8 cellular contexts compared by ENCODE assay signal in genomic region chr16:69330286-69331109, GRCh38. TPM values are rescaled to one million over a fixed set of nuclear protein-coding genes. Genes with fewer than 3 reads are reported as not detected.
A peak's percentile ranks its signal among the peaks of the same experiment; 100 is the strongest.
DNase-seq lines count a peak whose midpoint lies in the region; ATAC-seq and TF ChIP-seq lines count a peak whose summit lies in the region.

A gene with protein sequence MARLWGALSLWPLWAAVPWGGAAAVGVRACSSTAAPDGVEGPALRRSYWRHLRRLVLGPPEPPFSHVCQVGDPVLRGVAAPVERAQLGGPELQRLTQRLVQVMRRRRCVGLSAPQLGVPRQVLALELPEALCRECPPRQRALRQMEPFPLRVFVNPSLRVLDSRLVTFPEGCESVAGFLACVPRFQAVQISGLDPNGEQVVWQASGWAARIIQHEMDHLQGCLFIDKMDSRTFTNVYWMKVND (minus strand): TSS chr16:69330588. CDS start chr16:69330570, 18 bp downstream.

- CTCF ChIA-PET in activated naive CD4-positive, alpha-beta T cell treated with anti-CD3 and anti-CD28 coated beads, Interleukin-2, amount 10 ng/mL, durations not matched to agents 7 days and 5 days (lab: Charles Lee): interaction anchor here (0.6 to 1.5 kb wide), 2 partner anchors 9 to 791 kb away, joined by 3 read pairs; partner anchors contain the start of gene COG8

- H3K9me3 Mint-ChIP-seq in HFFc6: no peaks in the 10 kb centered on the region
- H3K9me3 Mint-ChIP-seq in activated naive CD4-positive, alpha-beta T cell treated with anti-CD3 and anti-CD28 coated beads, Interleukin-2, amount 10 ng/mL, durations not matched to agents 7 days and 5 days: no peaks in the 10 kb centered on the region

- no peaks in the 10 kb centered on the region for H3K27me3 ChIP-seq in GM06990 (replicated peaks; ENCODE audit: control insufficient read depth, insufficient read depth, low read length)
- no peaks in the 10 kb centered on the region for H3K27me3 ChIP-seq in gastroesophageal sphincter
- no peaks in the 10 kb centered on the region for H3K27me3 ChIP-seq in neutrophil

- H3K4me1 ChIP-seq in gastroesophageal sphincter (peaks cover 0 to 82% (median 9%) of the 10 kb centered on the region in 3 donors), neutrophil (ENCODE audit: control insufficient read depth in 1 of 2, insufficient read depth in 1 of 2, low read depth in 1 of 2, low read length in 1 of 2) (peaks cover 19 to 22% of the 10 kb centered on the region in 2 experiments)

- peak within 1 kb of the TSS; percentile 89 for H3K4me3 Mint-ChIP-seq in HFFc6
- H3K4me3 Mint-ChIP-seq in activated naive CD4-positive, alpha-beta T cell treated with anti-CD3 and anti-CD28 coated beads, Interleukin-2, amount 10 ng/mL, durations not matched to agents 7 days and 5 days: peak within 1 kb of the TSS; percentile 82

- WGBS in gastroesophageal sphincter (ENCODE audit: low coverage in 1 of 2), 2 donors: no CpG with 5 or more reads among the region's 93 CpGs

- H3K9me3 ChIP-seq in SK-N-MC (ENCODE audit: low read depth, low read length): no peaks in the 10 kb centered on the region
- no peaks in the 10 kb centered on the region for H3K9me3 ChIP-seq in gastroesophageal sphincter
- H3K9me3 ChIP-seq in neutrophil: no peaks in the 10 kb centered on the region

- H3K27me3 Mint-ChIP-seq in HFFc6 (ENCODE audit: insufficient read depth): peaks cover 6% of the 10 kb centered on the region
- H3K27me3 Mint-ChIP-seq in activated naive CD4-positive, alpha-beta T cell treated with anti-CD3 and anti-CD28 coated beads, Interleukin-2, amount 10 ng/mL, durations not matched to agents 7 days and 5 days: no peaks in the 10 kb centered on the region

- TF ChIP-seq POLR2A in gastroesophageal sphincter (IDR thresholded peaks at IDR 0.05): peak; percentile 73 to 78

- peaks cover 27% of the 10 kb centered on the region for H3K4me1 Mint-ChIP-seq in HFFc6 (ENCODE audit: low read depth)
- peaks cover 49% of the 10 kb centered on the region for H3K4me1 Mint-ChIP-seq in activated naive CD4-positive, alpha-beta T cell treated with anti-CD3 and anti-CD28 coated beads, Interleukin-2, amount 10 ng/mL, durations not matched to agents 7 days and 5 days

- H3K27ac Mint-ChIP-seq in HFFc6: peak within 1 kb of the TSS; percentile 83
- peak within 1 kb of the TSS; percentile 81 for H3K27ac Mint-ChIP-seq in activated naive CD4-positive, alpha-beta T cell treated with anti-CD3 and anti-CD28 coated beads, Interleukin-2, amount 10 ng/mL, durations not matched to agents 7 days and 5 days

- peak within 1 kb of the TSS; percentile 75 for H3K9ac ChIP-seq in SK-N-MC (ENCODE audit: insufficient read length)

- H3K27ac ChIP-seq in SK-N-MC (peak within 1 kb of the TSS; percentile 68; the same call in 1 of the 2 replicates), gastroesophageal sphincter (peak within 1 kb of the TSS; percentile 57 to 96 (median 92)), neutrophil (peak within 1 kb of the TSS; percentile 88), substantia nigra (ENCODE audit: low read depth, low read length, poor library complexity, severe bottlenecking) (peak within 1 kb of the TSS; percentile 95)

- DNase-seq in GM06990 (ENCODE audit: extremely low read depth, insufficient read length) (peak; percentile 92), HFFc6 (peak; percentile 88), NAMALWA (ENCODE audit: low spot score) (peak; percentile 86), SK-N-MC (ENCODE audit: low read depth, low spot score) (no peak), substantia nigra (lab: John Stamatoyannopoulos, UW) (peak; percentile 59 to 97 (median 90))
- DNase-seq in activated naive CD4-positive, alpha-beta T cell treated with anti-CD3 and anti-CD28 coated beads, Interleukin-2, amount 10 ng/mL, durations not matched to agents 7 days and 5 days: peak; percentile 91

- peaks cover 23% of the 10 kb centered on the region for H3K36me3 Mint-ChIP-seq in HFFc6 (ENCODE audit: low read depth)
- peaks cover 53% of the 10 kb centered on the region for H3K36me3 Mint-ChIP-seq in activated naive CD4-positive, alpha-beta T cell treated with anti-CD3 and anti-CD28 coated beads, Interleukin-2, amount 10 ng/mL, durations not matched to agents 7 days and 5 days

- H3K4me3 ChIP-seq in GM06990 (replicated peaks; ENCODE audit: low read depth, low read length) (peak within 1 kb of the TSS; percentile 94), SK-N-MC (peak within 1 kb of the TSS; percentile 78), gastroesophageal sphincter (peak within 1 kb of the TSS; percentile 66 to 94), neutrophil (ENCODE audit: low read depth in 1 of 2, low read length in 1 of 2) (peak within 1 kb of the TSS; percentile 83 to 96)

- H3K36me3 ChIP-seq in GM06990 (ENCODE audit: control insufficient read depth, insufficient read depth, low read length) (peaks cover 22% of the 10 kb centered on the region), SK-N-MC (ENCODE audit: insufficient read depth, low read length) (peaks cover 37% of the 10 kb centered on the region), gastroesophageal sphincter (peaks cover 0 to 68% of the 10 kb centered on the region in 2 donors), neutrophil (peaks cover 53% of the 10 kb centered on the region)

- TF ChIP-seq EP300 in gastroesophageal sphincter (IDR thresholded peaks at IDR 0.05): no peak

- peak; percentile 99 for ATAC-seq in gastroesophageal sphincter

- no peak for TF ChIP-seq CTCF in GM06990 (IDR thresholded peaks at IDR 0.05; ENCODE audit: insufficient read depth, low read length, poor library complexity, severe bottlenecking)
- TF ChIP-seq CTCF in HFFc6 (IDR thresholded peaks at IDR 0.05): no peak; the same call in none of the 2 replicates
- TF ChIP-seq CTCF in gastroesophageal sphincter (IDR thresholded peaks at IDR 0.05): peak in 1 of 4 experiments; percentile 37
- peak; percentile 24 for TF ChIP-seq CTCF in neutrophil (IDR thresholded peaks at IDR 0.05)

RNA-seq across cellular contexts. Expression of the gene that starts here (rescaled TPM):
- 10 to 100 TPM; 14.5 to 21.1 (median 16.5) TPM for total RNA-seq in HFFc6 (2021; fragmentation: NEBNext Ultra II Directional; extraction: Animal tissue kit (Norgen Biotek cat#: 25700))
- 10 to 100 TPM in 3 of 4 donors, under 1 TPM in 1; 0.49 to 16.0 (median 13.7) TPM for total RNA-seq in gastroesophageal sphincter
